8 cellular contexts compared by ENCODE assay signal in genomic region chr13:72781461-72782439, GRCh38. TPM values are rescaled to one million over a fixed set of nuclear protein-coding genes. Genes with fewer than 3 reads are reported as not detected.
DNase-seq lines count a peak whose midpoint lies in the region; ATAC-seq and TF ChIP-seq lines count a peak whose summit lies in the region.

A gene with protein sequence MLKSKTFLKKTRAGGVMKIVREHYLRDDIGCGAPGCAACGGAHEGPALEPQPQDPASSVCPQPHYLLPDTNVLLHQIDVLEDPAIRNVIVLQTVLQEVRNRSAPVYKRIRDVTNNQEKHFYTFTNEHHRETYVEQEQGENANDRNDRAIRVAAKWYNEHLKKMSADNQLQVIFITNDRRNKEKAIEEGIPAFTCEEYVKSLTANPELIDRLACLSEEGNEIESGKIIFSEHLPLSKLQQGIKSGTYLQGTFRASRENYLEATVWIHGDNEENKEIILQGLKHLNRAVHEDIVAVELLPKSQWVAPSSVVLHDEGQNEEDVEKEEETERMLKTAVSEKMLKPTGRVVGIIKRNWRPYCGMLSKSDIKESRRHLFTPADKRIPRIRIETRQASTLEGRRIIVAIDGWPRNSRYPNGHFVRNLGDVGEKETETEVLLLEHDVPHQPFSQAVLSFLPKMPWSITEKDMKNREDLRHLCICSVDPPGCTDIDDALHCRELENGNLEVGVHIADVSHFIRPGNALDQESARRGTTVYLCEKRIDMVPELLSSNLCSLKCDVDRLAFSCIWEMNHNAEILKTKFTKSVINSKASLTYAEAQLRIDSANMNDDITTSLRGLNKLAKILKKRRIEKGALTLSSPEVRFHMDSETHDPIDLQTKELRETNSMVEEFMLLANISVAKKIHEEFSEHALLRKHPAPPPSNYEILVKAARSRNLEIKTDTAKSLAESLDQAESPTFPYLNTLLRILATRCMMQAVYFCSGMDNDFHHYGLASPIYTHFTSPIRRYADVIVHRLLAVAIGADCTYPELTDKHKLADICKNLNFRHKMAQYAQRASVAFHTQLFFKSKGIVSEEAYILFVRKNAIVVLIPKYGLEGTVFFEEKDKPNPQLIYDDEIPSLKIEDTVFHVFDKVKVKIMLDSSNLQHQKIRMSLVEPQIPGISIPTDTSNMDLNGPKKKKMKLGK (minus strand): TSS chr13:72781900. CDS start chr13:72781832, 68 bp downstream.
PIBF1 (plus strand) TSS chr13:72782133; CDS start chr13:72783470, 1,337 bp downstream.

- TF ChIP-seq CTCF in dorsolateral prefrontal cortex (IDR thresholded peaks at IDR 0.05 in 54 of 56, conservative IDR thresholded peaks at IDR 0.05 in 2 of 56; ENCODE audit: low read depth in 1 of 56, partially characterized antibody in 56 of 56), result peak in 21 of 56 donors; percentile 4 to 54 (median 21)
- peak in 1 of 4 donors; percentile 7 for TF ChIP-seq CTCF in right lobe of liver (IDR thresholded peaks at IDR 0.05)

- 1% methylated on average over 40 of the region's 81 CpGs for WGBS in right lobe of liver (ENCODE audit: insufficient coverage, low coverage, low lambda C conversion rate, missing lambda C conversion rate)

- H3K9me3 Mint-ChIP-seq in CD4-positive, alpha-beta memory T cell, result no peaks in the 10 kb centered on the region
- H3K9me3 Mint-ChIP-seq in activated CD4-positive, alpha-beta memory T cell treated with anti-CD3 and anti-CD28 coated beads for 36 hours, result no peaks in the 10 kb centered on the region

- POLR2A ChIA-PET in CD4-positive, alpha-beta memory T cell (lab: Charles Lee; ENCODE audit: partially characterized antibody), result interaction anchor here (1.2 to 2.2 kb wide), 3 partner anchors 10 to 277 kb away, joined by 3 to 7 read pairs (median 4); partner anchors contain the start of genes BORA, KLF5 and MZT1
- POLR2A ChIA-PET in activated CD4-positive, alpha-beta memory T cell treated with anti-CD3 and anti-CD28 coated beads for 36 hours (lab: Charles Lee), result interaction anchor here (0.7 to 1.2 kb wide), 3 partner anchors 20 to 53 kb away, joined by 3 to 4 read pairs (median 3); partner anchors contain the start of genes BORA and MZT1

- peaks cover 22% of the 10 kb centered on the region for H3K36me3 ChIP-seq in CD4-positive, alpha-beta memory T cell (ENCODE audit: insufficient read depth, low read length)
- H3K36me3 ChIP-seq in right lobe of liver, result peaks cover 0 to 15% (median 5%) of the 10 kb centered on the region in 4 donors

- ATAC-seq in GM19438 (IDR thresholded peaks at IDR 0.05; ENCODE audit: low read depth, unreplicated experiment), result peak; percentile 97
- ATAC-seq in HG03575 (IDR thresholded peaks at IDR 0.05; ENCODE audit: extremely low read depth, insufficient number of reproducible peaks, low FRiP score, unreplicated experiment), result peak; percentile 97
- ATAC-seq in right lobe of liver, result peak; percentile 100

- no peaks in the 10 kb centered on the region for H3K27me3 ChIP-seq in CD4-positive, alpha-beta memory T cell (ENCODE audit: insufficient read depth, low read length)
- H3K27me3 ChIP-seq in dorsolateral prefrontal cortex, result no peaks in the 10 kb centered on the region
- no peaks in the 10 kb centered on the region for H3K27me3 ChIP-seq in right lobe of liver

- peak within 1 kb of the TSS; percentile 99 to 100 (median 100) for H3K4me3 Mint-ChIP-seq in CD4-positive, alpha-beta memory T cell
- H3K4me3 Mint-ChIP-seq in activated CD4-positive, alpha-beta memory T cell treated with anti-CD3 and anti-CD28 coated beads for 36 hours, result peak within 1 kb of the TSS; percentile 99

- peak within 1 kb of the TSS; percentile 84 for H3K27ac ChIP-seq in CD4-positive, alpha-beta memory T cell (ENCODE audit: low read depth, low read length)
- H3K27ac ChIP-seq in dorsolateral prefrontal cortex (peak within 1 kb of the TSS in 52 of 59 donors; percentile 15 to 92 (median 75)), right lobe of liver (peak within 1 kb of the TSS; percentile 38 to 77 (median 77))

- peaks cover 73% of the 10 kb centered on the region for H3K4me1 ChIP-seq in CD4-positive, alpha-beta memory T cell (ENCODE audit: insufficient read depth, low read length)
- peaks cover 0 to 24% (median 7%) of the 10 kb centered on the region in 4 donors for H3K4me1 ChIP-seq in right lobe of liver

- H3K4me1 Mint-ChIP-seq in CD4-positive, alpha-beta memory T cell, result peaks cover 39 to 86% (median 65%) of the 10 kb centered on the region in 4 donors
- peaks cover 55% of the 10 kb centered on the region for H3K4me1 Mint-ChIP-seq in activated CD4-positive, alpha-beta memory T cell treated with anti-CD3 and anti-CD28 coated beads for 36 hours (ENCODE audit: low read depth)

- CTCF ChIA-PET in CD4-positive, alpha-beta memory T cell (lab: Charles Lee; ENCODE audit: partially characterized antibody), result no interaction called here
- CTCF ChIA-PET in activated CD4-positive, alpha-beta memory T cell treated with anti-CD3 and anti-CD28 coated beads for 36 hours (lab: Charles Lee), result no interaction called here

- no peaks in the 10 kb centered on the region for H3K27me3 Mint-ChIP-seq in CD4-positive, alpha-beta memory T cell
- H3K27me3 Mint-ChIP-seq in activated CD4-positive, alpha-beta memory T cell treated with anti-CD3 and anti-CD28 coated beads for 36 hours, result no peaks in the 10 kb centered on the region

- peaks cover 28 to 58% of the 10 kb centered on the region in 2 donors for H3K36me3 Mint-ChIP-seq in CD4-positive, alpha-beta memory T cell
- H3K36me3 Mint-ChIP-seq in activated CD4-positive, alpha-beta memory T cell treated with anti-CD3 and anti-CD28 coated beads for 36 hours, result peaks cover 37% of the 10 kb centered on the region

- DNase-seq in CD4-positive, alpha-beta memory T cell, result peak; percentile 94 to 98 (median 95)
- DNase-seq in NCI-H82 treated with DMSO at 0.1 percent for 48 hours (lab: John Stamatoyannopoulos, UW; ENCODE audit: unreplicated experiment), result peak; percentile 96
- DNase-seq in activated CD4-positive, alpha-beta memory T cell treated with anti-CD3 and anti-CD28 coated beads for 36 hours, result peak; percentile 99
- DNase-seq in dorsolateral prefrontal cortex, result peak; percentile 89 to 98 (median 98)
- DNase-seq in right lobe of liver, result peak; percentile 98 to 99 (median 99)
- DNase-seq in stimulated activated CD4-positive, alpha-beta T cell treated with anti-CD3 and anti-CD28 coated beads, Interleukin-4, amount 100 ng/mL, for 4 hours, result peak; percentile 92 to 95

- peak within 1 kb of the TSS; percentile 90 to 100 (median 99) for H3K27ac Mint-ChIP-seq in CD4-positive, alpha-beta memory T cell
- peak within 1 kb of the TSS; percentile 100 for H3K27ac Mint-ChIP-seq in activated CD4-positive, alpha-beta memory T cell treated with anti-CD3 and anti-CD28 coated beads for 36 hours

- intact Hi-C loops in CD4-positive, alpha-beta memory T cell (cut with micrococcal nuclease), result loop anchor here (1.0 to 2.0 kb wide), 4 partner anchors 54 to 1491 kb away; partner anchors contain the start of genes BORA and MZT1
- intact Hi-C loops in activated CD4-positive, alpha-beta memory T cell treated with anti-CD3 and anti-CD28 coated beads for 36 hours (cut with micrococcal nuclease), result loop anchor here (1.0 to 5.0 kb wide), 6 partner anchors 23 to 1356 kb away; partner anchors contain the start of genes BORA and MZT1
- intact Hi-C loops in dorsolateral prefrontal cortex (cut with DNase I) (loop anchor here (2.0 to 5.0 kb wide), 2 partner anchors 53 to 54 kb away; partner anchors contain the start of genes BORA (in 1 of the 2) and MZT1 (in 1 of the 2)), right lobe of liver (cut with DNase I) (no loop called here)

- peak; percentile 91 for TF ChIP-seq POLR2A in right lobe of liver (IDR thresholded peaks at IDR 0.05)

- H3K4me3 ChIP-seq in CD4-positive, alpha-beta memory T cell (ENCODE audit: low read length in 2 of 2), result peak within 1 kb of the TSS; percentile 92 to 96
- H3K4me3 ChIP-seq in dorsolateral prefrontal cortex (peak within 1 kb of the TSS; percentile 61 to 100 (median 96)), right lobe of liver (peak within 1 kb of the TSS; percentile 87 to 97 (median 92))

- no peaks in the 10 kb centered on the region for H3K9me3 ChIP-seq in CD4-positive, alpha-beta memory T cell (ENCODE audit: control insufficient read depth in 1 of 2, low read length in 2 of 2)
- H3K9me3 ChIP-seq in right lobe of liver, result no peaks in the 10 kb centered on the region

RNA-seq across cellular contexts. Expression of the first gene that starts in this region (rescaled TPM):
- 10 to 100 TPM; 36.4 to 41.0 TPM for total RNA-seq in CD4-positive, alpha-beta memory T cell
- 10 to 100 TPM; 12.8 to 14.0 TPM for polyA plus RNA-seq in CD4-positive, alpha-beta memory T cell
- total RNA-seq in activated CD4-positive, alpha-beta memory T cell treated with anti-CD3 and anti-CD28 coated beads for 36 hours, result 10 to 100 TPM; 48.2 to 49.5 TPM
- total RNA-seq in dorsolateral prefrontal cortex (10 to 100 TPM; 17.1 to 33.3 (median 24.6) TPM), right lobe of liver (10 to 100 TPM; 11.3 to 14.6 (median 14.1) TPM)

RNA-seq across cellular contexts. Expression of gene PIBF1, which starts in this region (rescaled TPM):
- total RNA-seq in CD4-positive, alpha-beta memory T cell, result 10 to 100 TPM; 27.9 to 36.0 TPM
- polyA plus RNA-seq in CD4-positive, alpha-beta memory T cell, result 10 to 100 TPM; 10.4 to 18.1 TPM
- 10 to 100 TPM; 24.3 to 24.7 TPM for total RNA-seq in activated CD4-positive, alpha-beta memory T cell treated with anti-CD3 and anti-CD28 coated beads for 36 hours
- 10 to 100 TPM; 11.8 to 33.0 (median 22.4) TPM for total RNA-seq in dorsolateral prefrontal cortex
- total RNA-seq in right lobe of liver, result 10 to 100 TPM in 2 of 6 experiments, 1 to 10 TPM in 4; 5.3 to 10.9 (median 7.8) TPM

Comparison
In these comparisons a context has a peak if more than half of its experiments do, and no peak if none do; other contexts are left out.
1. Peak in every context shown above with its lines: DNase-seq, ATAC-seq, H3K4me3 ChIP-seq and H3K27ac ChIP-seq.
2. intact Hi-C loops: an anchor here in CD4-positive, alpha-beta memory T cell (1.0 to 2.0 kb wide), activated CD4-positive, alpha-beta memory T cell treated with anti-CD3 and anti-CD28 coated beads for 36 hours (1.0 to 5.0 kb wide) and dorsolateral prefrontal cortex (2.0 to 5.0 kb wide); none called in right lobe of liver.